In genomic region chrX:53440631-53441517, GRCh38 we compare ENCODE assay signal across 8 cellular contexts. TPM values are rescaled to one million over a fixed set of nuclear protein-coding genes. Genes with fewer than 3 reads are reported as not detected.
DNase-seq lines count a peak whose midpoint lies in the region; ATAC-seq and TF ChIP-seq lines count a peak whose summit lies in the region.

No MANE protein-coding gene starts in this region.

- H3K27me3 ChIP-seq in MG63 (no peaks in the 10 kb centered on the region), muscle layer of duodenum (ENCODE audit: low read depth, low read length) (no peaks in the 10 kb centered on the region), upper lobe of left lung (peaks cover 0 to 6% (median 0%) of the 10 kb centered on the region in 4 donors)

- H3K9me3 ChIP-seq in MG63 = no peaks in the 10 kb centered on the region
- H3K9me3 ChIP-seq in muscle layer of duodenum (ENCODE audit: control insufficient read depth in 1 of 2, low read length in 2 of 2) = no peaks in the 10 kb centered on the region
- H3K9me3 ChIP-seq in upper lobe of left lung = no peaks in the 10 kb centered on the region

- peak overlapping the region; percentile 23 for H3K27ac ChIP-seq in muscle layer of duodenum (ENCODE audit: low read length)
- H3K27ac ChIP-seq in upper lobe of left lung = peak overlapping the region; percentile 65 to 87 (median 72)

- DNase-seq in DMS53 treated with DMSO at 0.1 percent for 48 hours (lab: John Stamatoyannopoulos, UW; ENCODE audit: unreplicated experiment) (peak; percentile 72), MG63 (peak; percentile 72), epithelial cell of proximal tubule (ENCODE audit: low read depth) (no peak), upper lobe of left lung (peak in 1 of 2 donors; percentile 83)
- DNase-seq in activated CD4-positive, alpha-beta T cell treated with anti-CD3 and anti-CD28 coated beads, Interleukin-2, amount 50 U/mL, for 48 hours = peak; percentile 25 to 41

- WGBS in upper lobe of left lung, 2 donors = 13 to 24% methylated on average over 12 to 38 of the region's 39 CpGs

- H3K4me3 ChIP-seq in MG63 = peak overlapping the region; percentile 35
- H3K4me3 ChIP-seq in epithelial cell of proximal tubule (ENCODE audit: low read depth, low read length) = peak overlapping the region; percentile 62
- H3K4me3 ChIP-seq in muscle layer of duodenum (ENCODE audit: low read depth in 1 of 2, low read length in 2 of 2) = peak overlapping the region; percentile 59
- peak overlapping the region in 3 of 4 donors; percentile 30 to 53 (median 45) for H3K4me3 ChIP-seq in upper lobe of left lung

- ATAC-seq in upper lobe of left lung (ENCODE audit: low FRiP score in 2 of 2) = peak; percentile 42 to 90
- no peak for ATAC-seq in GM19351 (IDR thresholded peaks at IDR 0.05; ENCODE audit: unreplicated experiment)
- ATAC-seq in GM19455 (IDR thresholded peaks at IDR 0.05; ENCODE audit: unreplicated experiment) = no peak

- no peak for TF ChIP-seq EP300 in upper lobe of left lung (IDR thresholded peaks at IDR 0.05)

- peak in 1 of 4 donors; percentile 26 for TF ChIP-seq POLR2A in upper lobe of left lung (IDR thresholded peaks at IDR 0.05)

- TF ChIP-seq CTCF in epithelial cell of proximal tubule (conservative IDR thresholded peaks at IDR 0.05; ENCODE audit: low read depth, low read length) (no peak), upper lobe of left lung (IDR thresholded peaks at IDR 0.05) (no peak)

- H3K36me3 ChIP-seq in MG63 (no peaks in the 10 kb centered on the region), muscle layer of duodenum (ENCODE audit: control insufficient read depth in 1 of 2, insufficient read depth in 2 of 2, low read length in 2 of 2) (no peaks in the 10 kb centered on the region), upper lobe of left lung (no peaks in the 10 kb centered on the region)

- H3K4me1 ChIP-seq in muscle layer of duodenum (ENCODE audit: control insufficient read depth in 1 of 2, insufficient read depth in 2 of 2, low read length in 2 of 2) = peaks cover 0 to 4% of the 10 kb centered on the region in 2 donors
- H3K4me1 ChIP-seq in upper lobe of left lung = peaks cover 0 to 15% (median 4%) of the 10 kb centered on the region in 4 donors

RNA-seq across cellular contexts. Expression of gene HSD17B10, which starts 6.7 kb away (rescaled TPM):
- 162 and 166 TPM in 2 replicates for total RNA-seq in MG63 (2014; rRNA removed; shearing (Covaris generic); ENCODE audit: low replicate concordance)
- total RNA-seq in epithelial cell of proximal tubule (99.2 and 102 TPM in 2 replicates), upper lobe of left lung (10 to 100 TPM in 5 of 6 donors, 1 to 10 TPM in 1; 7.3 to 71.3 (median 45.3) TPM)

RNA-seq across cellular contexts. Expression of gene RIBC1, which starts 18.2 kb away (rescaled TPM):
- not detected in 2 replicates for total RNA-seq in MG63 (2014; rRNA removed; shearing (Covaris generic); ENCODE audit: low replicate concordance)
- total RNA-seq in epithelial cell of proximal tubule (0.07 and 0.92 TPM in 2 replicates), upper lobe of left lung (10 to 100 TPM in 2 of 6 donors, 1 to 10 TPM in 3, under 1 TPM in 1; 0.94 to 21.8 (median 5.4) TPM)

RNA-seq across cellular contexts. Expression of gene SMC1A, which starts 18.4 kb away (rescaled TPM):
- 5.2 and 9.9 TPM in 2 replicates for total RNA-seq in MG63 (2014; rRNA removed; shearing (Covaris generic); ENCODE audit: low replicate concordance)
- 40.0 and 45.1 TPM in 2 replicates for total RNA-seq in epithelial cell of proximal tubule
- 10 to 100 TPM; 27.2 to 49.3 (median 42.5) TPM for total RNA-seq in upper lobe of left lung

Comparison
In these comparisons a context has a peak if more than half of its experiments do, and no peak if none do; other contexts are left out.
1. ATAC-seq: peak in upper lobe of left lung (2 of 2); none in GM19351 (single experiment) and GM19455 (single experiment).
2. Peak in every context shown above with its lines, with median percentiles within 50 percentile points of each other: H3K4me3 ChIP-seq.